In genomic region chr6:103820148-103820547, GRCh38 we compare ENCODE assay signal across 39 cellular contexts.
"Had no signal": no experiment of that assay in that cellular context is flagged by ENCODE, and none has a peak within 500 bp of the region (broad histone marks: within the 10 kb centered on the region; RNA-seq: fewer than 3 reads in every experiment).

No MANE protein-coding gene starts in this region.

- H3K9me3 ChIP-seq: ascending aorta, MG63, Peyer's patch, SJSA1, SK-N-SH had no signal

- H3K27ac ChIP-seq: ascending aorta, cardiac muscle cell, Peyer's patch, SJSA1, VCaP had no signal

- H3K4me1 ChIP-seq: ascending aorta, Peyer's patch, SJSA1 had no signal

- H3K9ac ChIP-seq: SK-N-SH had no signal

- ATAC-seq: activated CD8-positive, alpha-beta memory T cell treated with anti-CD3 and anti-CD28 coated beads, Interleukin-2, amount 10 ng/mL, durations not matched to agents 7 days and 5 days; activated T-cell treated with anti-CD3 and anti-CD28 coated beads, Interleukin-2, amount 50 U/mL, for 72 hours; activated T-helper 17 cell treated with anti-CD3 and anti-CD28 coated beads, Interleukin-2, amount 50 U/mL, for 72 hours; PC-3 had no signal

- H3K27me3 Mint-ChIP-seq: activated CD4-positive, alpha-beta memory T cell treated with anti-CD3 and anti-CD28 coated beads, Interleukin-2, amount 10 ng/mL, durations not matched to agents 7 days and 5 days; activated CD8-positive, alpha-beta memory T cell treated with anti-CD3 and anti-CD28 coated beads, Interleukin-2, amount 10 ng/mL, durations not matched to agents 7 days and 5 days; activated naive CD4-positive, alpha-beta T cell treated with anti-CD3 and anti-CD28 coated beads, Interleukin-2, amount 50 U/mL, for 24 hours; activated naive CD8-positive, alpha-beta T cell treated with anti-CD3 and anti-CD28 coated beads, Interleukin-2, amount 10 ng/mL, durations not matched to agents 7 days and 5 days; activated T-helper 17 cell treated with anti-CD3 and anti-CD28 coated beads, Interleukin-2, amount 50 U/mL, for 72 hours; central memory CD8-positive, alpha-beta T cell had no signal

- H3K36me3 Mint-ChIP-seq: activated CD8-positive, alpha-beta memory T cell treated with anti-CD3 and anti-CD28 coated beads, Interleukin-2, amount 10 ng/mL, durations not matched to agents 7 days and 5 days; activated naive CD4-positive, alpha-beta T cell treated with anti-CD3 and anti-CD28 coated beads, Interleukin-2, amount 50 U/mL, for 24 hours; activated naive CD8-positive, alpha-beta T cell treated with anti-CD3 and anti-CD28 coated beads, Interleukin-2, amount 10 ng/mL, durations not matched to agents 7 days and 5 days had no signal

- H3K4me3 ChIP-seq: ascending aorta, cardiac muscle cell, MG63, Peyer's patch, SJSA1 had no signal

- H3K27ac Mint-ChIP-seq: activated CD4-positive, alpha-beta memory T cell treated with anti-CD3 and anti-CD28 coated beads, Interleukin-2, amount 10 ng/mL, durations not matched to agents 7 days and 5 days; activated CD8-positive, alpha-beta memory T cell treated with anti-CD3 and anti-CD28 coated beads, Interleukin-2, amount 10 ng/mL, durations not matched to agents 7 days and 5 days; activated naive CD4-positive, alpha-beta T cell treated with anti-CD3 and anti-CD28 coated beads, Interleukin-2, amount 50 U/mL, for 24 hours; activated naive CD8-positive, alpha-beta T cell treated with anti-CD3 and anti-CD28 coated beads, Interleukin-2, amount 10 ng/mL, durations not matched to agents 7 days and 5 days; activated T-cell treated with anti-CD3 and anti-CD28 coated beads, Interleukin-2, amount 50 U/mL, for 72 hours; activated T-helper 17 cell treated with anti-CD3 and anti-CD28 coated beads, Interleukin-2, amount 50 U/mL, for 72 hours; T-helper 1 cell treated with Interleukin-12 subunit alpha and Interleukin-12 subunit beta and Interleukin-4 antibody, amounts not matched to agents 30 μg/mL and 1 μg/mL, for 36 hours; T-helper 2 cell treated with Interferon-gamma antibody and Interleukin-4, amounts not matched to agents 5 μg/mL and 100 μg/mL, for 36 hours had no signal

- H3K4me2 ChIP-seq: SK-N-SH had no signal

- DNase-seq: activated CD4-positive, alpha-beta memory T cell treated with anti-CD3 and anti-CD28 coated beads, Interleukin-2, amount 10 ng/mL, durations not matched to agents 7 days and 5 days; activated CD4-positive, alpha-beta T cell treated with anti-CD3 and anti-CD28 coated beads for 1 hour; activated CD4-positive, alpha-beta T cell treated with anti-CD3 and anti-CD28 coated beads for 48 hours; activated CD4-positive, CD25-positive, alpha-beta regulatory T cell; activated CD8-positive, alpha-beta memory T cell treated with anti-CD3 and anti-CD28 coated beads for 24 hours; activated CD8-positive, alpha-beta memory T cell treated with anti-CD3 and anti-CD28 coated beads, Interleukin-2, amount 10 ng/mL, durations not matched to agents 7 days and 5 days; activated effector memory CD4-positive, alpha-beta T cell treated with anti-CD3 and anti-CD28 coated beads, Interleukin-2, amount 50 U/mL, for 16 hours; activated naive CD4-positive, alpha-beta T cell treated with Interleukin-2 at 50 U/mL for 16 hours; activated naive CD8-positive, alpha-beta T cell treated with anti-CD3 and anti-CD28 coated beads, Interleukin-2, amount 10 ng/mL, durations not matched to agents 7 days and 5 days; activated T-cell treated with anti-CD3 and anti-CD28 coated beads, Interleukin-2, amount 50 U/mL, for 1 hour; activated T-cell treated with anti-CD3 and anti-CD28 coated beads, Interleukin-2, amount 50 U/mL, for 72 hours; amygdala; Kasumi-1; KG1; MG63; NCI-H1048; NCI-H1105 treated with DMSO at 0.1 percent for 48 hours; NCI-H1436; NCI-H1694; NCI-H1930; NCI-H2081 treated with DMSO at 0.1 percent for 48 hours; NCI-H226; NCI-H446 treated with DMSO at 0.1 percent for 48 hours; NCI-H524; NK-92 treated with Interleukin-12 subunit alpha and Interleukin-12 subunit beta, amount 100 ng/mL, for 24 hours; PC-3; Peyer's patch; RPMI8226; SHP77 treated with DMSO at 0.1 percent for 48 hours; SK-N-SH had no signal

- H3K36me3 ChIP-seq: ascending aorta, cardiac muscle cell, MG63, Peyer's patch, SJSA1 had no signal

- H3K27me3 ChIP-seq: ascending aorta, cardiac muscle cell, MG63, Peyer's patch, SJSA1 had no signal

- H3K9me3 Mint-ChIP-seq: activated CD4-positive, alpha-beta memory T cell treated with anti-CD3 and anti-CD28 coated beads, Interleukin-2, amount 10 ng/mL, durations not matched to agents 7 days and 5 days had no signal

- H3K4me1 Mint-ChIP-seq: activated CD4-positive, alpha-beta memory T cell treated with anti-CD3 and anti-CD28 coated beads, Interleukin-2, amount 10 ng/mL, durations not matched to agents 7 days and 5 days; activated CD8-positive, alpha-beta memory T cell treated with anti-CD3 and anti-CD28 coated beads, Interleukin-2, amount 10 ng/mL, durations not matched to agents 7 days and 5 days; activated naive CD4-positive, alpha-beta T cell treated with anti-CD3 and anti-CD28 coated beads, Interleukin-2, amount 50 U/mL, for 24 hours; activated naive CD8-positive, alpha-beta T cell treated with anti-CD3 and anti-CD28 coated beads, Interleukin-2, amount 10 ng/mL, durations not matched to agents 7 days and 5 days; activated T-helper 17 cell treated with anti-CD3 and anti-CD28 coated beads, Interleukin-2, amount 50 U/mL, for 72 hours; central memory CD8-positive, alpha-beta T cell had no signal

- H3K4me3 Mint-ChIP-seq: activated CD4-positive, alpha-beta memory T cell treated with anti-CD3 and anti-CD28 coated beads, Interleukin-2, amount 10 ng/mL, durations not matched to agents 7 days and 5 days; activated CD8-positive, alpha-beta memory T cell treated with anti-CD3 and anti-CD28 coated beads, Interleukin-2, amount 10 ng/mL, durations not matched to agents 7 days and 5 days; activated naive CD4-positive, alpha-beta T cell treated with anti-CD3 and anti-CD28 coated beads, Interleukin-2, amount 50 U/mL, for 24 hours; activated naive CD8-positive, alpha-beta T cell treated with anti-CD3 and anti-CD28 coated beads, Interleukin-2, amount 10 ng/mL, durations not matched to agents 7 days and 5 days; activated T-cell treated with anti-CD3 and anti-CD28 coated beads, Interleukin-2, amount 50 U/mL, for 72 hours; activated T-helper 17 cell treated with anti-CD3 and anti-CD28 coated beads, Interleukin-2, amount 50 U/mL, for 72 hours; central memory CD8-positive, alpha-beta T cell; T-helper 1 cell treated with Interleukin-12 subunit alpha and Interleukin-12 subunit beta and Interleukin-4 antibody, amounts not matched to agents 30 μg/mL and 1 μg/mL, for 36 hours; T-helper 2 cell treated with Interferon-gamma antibody and Interleukin-4, amounts not matched to agents 5 μg/mL and 100 μg/mL, for 36 hours had no signal
